In the genomic region with DNA sequence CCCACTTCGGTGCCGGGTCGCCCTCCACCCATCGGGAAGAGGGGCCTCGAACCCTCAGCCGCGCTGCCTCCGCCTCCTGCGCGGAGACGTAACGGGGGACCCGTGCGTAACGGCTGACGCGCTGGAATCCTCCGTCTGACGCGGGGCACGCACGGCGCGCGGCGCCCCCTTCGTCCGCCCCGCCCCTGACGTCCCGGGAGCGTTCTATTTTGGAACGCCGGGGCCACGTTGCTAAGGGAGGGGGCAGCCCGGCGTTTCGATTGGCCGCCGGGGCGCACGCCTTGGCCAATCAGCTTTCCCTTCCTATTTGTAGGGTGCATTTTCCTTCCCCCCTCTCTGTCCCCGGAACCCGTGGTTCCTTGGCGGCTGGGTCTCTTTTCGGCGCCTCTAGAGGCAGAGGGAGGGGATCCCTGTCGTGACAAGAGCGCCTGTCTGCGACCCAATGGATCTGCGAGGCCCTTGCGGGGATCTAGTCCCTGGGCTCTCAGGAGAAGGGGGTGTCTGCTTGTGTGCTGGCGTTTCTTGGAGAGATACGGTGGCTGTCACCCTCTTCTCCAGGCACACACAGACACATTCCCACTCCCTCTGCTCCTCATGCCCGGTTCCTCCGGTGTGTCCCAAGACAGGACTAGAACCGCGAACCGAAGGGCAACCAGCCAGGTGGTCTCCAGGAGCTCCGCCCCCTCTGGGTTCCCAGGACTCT, we compare ENCODE assay signal across 8 cellular contexts. TPM values are rescaled to one million over a fixed set of nuclear protein-coding genes. Genes with fewer than 3 reads are reported as not detected.
A peak's percentile ranks its signal among the peaks of the same experiment; 100 is the strongest.
DNase-seq lines count a peak whose midpoint lies in the region; ATAC-seq and TF ChIP-seq lines count a peak whose summit lies in the region.

No MANE protein-coding gene starts in this region.

- peak overlapping the region; percentile 71 for H3K4me3 ChIP-seq in HFF-Myc (replicated peaks; ENCODE audit: low read depth, low read length)

- peak overlapping the region; percentile 84 for H3K27ac ChIP-seq in temporal lobe (ENCODE audit: low read depth, low read length)

- ATAC-seq in omental fat pad (ENCODE audit: low FRiP score), result peak; percentile 23

- DNase-seq in GDM1 (lab: John Stamatoyannopoulos, UW) (peak; percentile 97), HFF-Myc (ENCODE audit: extremely low read depth, low read depth) (no peak), NAMALWA (ENCODE audit: low spot score) (peak; percentile 95), SK-N-DZ (ENCODE audit: low spot score) (peak; percentile 89), germinal center (ENCODE audit: low spot score) (peak; percentile 93), omental fat pad (ENCODE audit: low spot score) (no peak)
- DNase-seq in activated naive CD4-positive, alpha-beta T cell treated with anti-CD3 and anti-CD28 coated beads, Interleukin-2, amount 50 U/mL, for 16 hours, result peak; percentile 95

- no peak for TF ChIP-seq CTCF in HFF-Myc (IDR thresholded peaks at IDR 0.05; ENCODE audit: low read depth, low read length, missing control alignments)
- no peak for TF ChIP-seq CTCF in omental fat pad (IDR thresholded peaks at IDR 0.05)

RNA-seq across cellular contexts. Expression of a gene that starts 1.5 kb away (rescaled TPM):
- polyA plus RNA-seq in SK-N-DZ (2014; cell fraction: cytosol; rRNA removed), result not detected in 2 replicates
- not detected in 2 replicates for polyA plus RNA-seq in SK-N-DZ (2014; cell fraction: nucleus; rRNA removed)
- total RNA-seq in omental fat pad (100 to 1,000 TPM; 306 to 713 (median 395) TPM), temporal lobe (0.49 TPM)

RNA-seq across cellular contexts. Expression of a gene that starts 27.6 kb away (rescaled TPM):
- 35.2 and 50.4 TPM in 2 replicates for polyA plus RNA-seq in SK-N-DZ (2014; cell fraction: cytosol; rRNA removed)
- polyA plus RNA-seq in SK-N-DZ (2014; cell fraction: nucleus; rRNA removed), result 33.0 and 40.4 TPM in 2 replicates
- total RNA-seq in omental fat pad (1 to 10 TPM; 3.8 to 9.4 (median 7.0) TPM), temporal lobe (58.8 TPM)

RNA-seq across cellular contexts. Expression of a gene that starts 29.0 kb away (rescaled TPM):
- polyA plus RNA-seq in SK-N-DZ (2014; cell fraction: cytosol; rRNA removed), result 7.6 and 9.1 TPM in 2 replicates
- 13.0 and 15.0 TPM in 2 replicates for polyA plus RNA-seq in SK-N-DZ (2014; cell fraction: nucleus; rRNA removed)
- total RNA-seq in omental fat pad, result 1 to 10 TPM; 1.9 to 3.8 (median 2.9) TPM
- total RNA-seq in temporal lobe, result 0.25 TPM

RNA-seq across cellular contexts. Expression of a gene that starts 38.0 kb away (rescaled TPM):
- 20.3 and 20.6 TPM in 2 replicates for polyA plus RNA-seq in SK-N-DZ (2014; cell fraction: cytosol; rRNA removed)
- polyA plus RNA-seq in SK-N-DZ (2014; cell fraction: nucleus; rRNA removed), result 12.5 and 15.2 TPM in 2 replicates
- total RNA-seq in omental fat pad (100 to 1,000 TPM in 1 of 4 donors, 10 to 100 TPM in 3; 47.0 to 132 (median 68.7) TPM), temporal lobe (9.3 TPM)

RNA-seq across cellular contexts. Expression of a gene that starts 45.6 kb away (rescaled TPM):
- 85.0 and 101 TPM in 2 replicates for polyA plus RNA-seq in SK-N-DZ (2014; cell fraction: cytosol; rRNA removed)
- polyA plus RNA-seq in SK-N-DZ (2014; cell fraction: nucleus; rRNA removed), result 66.4 and 73.4 TPM in 2 replicates
- total RNA-seq in omental fat pad (10 to 100 TPM; 63.7 to 93.8 (median 76.5) TPM), temporal lobe (43.8 TPM)

Comparison
In these comparisons a context has a peak if more than half of its experiments do, and no peak if none do; other contexts are left out.
1. DNase-seq: peak in GDM1 (single experiment), NAMALWA (single experiment), SK-N-DZ (single experiment), activated naive CD4-positive, alpha-beta T cell treated with anti-CD3 and anti-CD28 coated beads, Interleukin-2, amount 50 U/mL, for 16 hours (single experiment) and germinal center (single experiment); none in HFF-Myc (single experiment) and omental fat pad (single experiment).
2. RNA of a gene that starts 1.5 kb away (total RNA-seq): 306 to 713 TPM in omental fat pad; 0.49 TPM in temporal lobe (single experiment); every median in the first group is over 100 times any median in the second.